10 cellular contexts compared by ENCODE assay signal in genomic region chr11:38384568-38384967, GRCh38.
"Had no signal": no experiment of that assay in that cellular context is flagged by ENCODE, and none has a peak within 500 bp of the region (broad histone marks: within the 10 kb centered on the region; RNA-seq: fewer than 3 reads in every experiment).

No MANE protein-coding gene starts in this region.

- FAIRE-seq: TTC549 had no signal

- H3K36me3 ChIP-seq: sigmoid colon had no signal

- ATAC-seq: T-helper 17 cell had no signal

- H3K4me1 ChIP-seq: sigmoid colon had no signal

- H3K4me2 ChIP-seq: hepatocyte had no signal

- H3K4me3 ChIP-seq: hepatocyte, sigmoid colon had no signal

- DNase-seq: activated CD4-positive, alpha-beta T cell treated with anti-CD3 and anti-CD28 coated beads, Interleukin-2, amount 10 ng/mL, durations not matched to agents 7 days and 5 days; activated CD4-positive, CD25-positive, alpha-beta regulatory T cell; activated effector memory CD4-positive, alpha-beta T cell treated with Interleukin-2 at 50 U/mL for 16 hours; activated T-cell treated with anti-CD3 and anti-CD28 coated beads for 4 hours; sigmoid colon; stimulated activated CD4-positive, alpha-beta T cell treated with anti-CD3 and anti-CD28 coated beads, Interleukin-2, amount 100 ng/mL, for 24 hours; stimulated activated naive CD4-positive, alpha-beta T cell; T-helper 17 cell had no signal

- H2AFZ ChIP-seq: hepatocyte had no signal

- H3K27ac ChIP-seq: hepatocyte, sigmoid colon had no signal

- H3K79me2 ChIP-seq: hepatocyte had no signal

- H3K27me3 ChIP-seq: hepatocyte, sigmoid colon had no signal
